In the genomic region with DNA sequence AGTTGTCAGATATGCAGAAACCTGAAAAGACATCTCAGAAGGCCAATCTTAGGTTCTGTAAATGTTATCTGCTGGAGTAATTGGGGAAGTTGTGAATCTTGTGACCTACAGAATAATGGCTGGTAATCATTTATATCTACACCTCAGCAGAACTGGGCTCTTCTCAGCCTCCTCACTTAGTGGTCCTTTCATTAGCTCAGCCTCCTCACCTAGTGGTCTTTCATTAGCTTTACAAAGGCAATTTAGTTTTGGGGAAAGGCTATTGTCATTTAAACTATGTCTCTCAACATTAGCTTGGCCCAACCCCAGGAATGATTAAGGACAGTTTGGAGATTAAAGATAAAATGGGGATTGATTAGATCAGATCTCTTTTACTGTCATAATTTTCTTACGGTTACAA, we compare ENCODE assay signal across 15 cellular contexts.
A peak's percentile ranks its signal among the peaks of the same experiment; 100 is the strongest.
DNase-seq lines count a peak whose midpoint lies in the region; ATAC-seq, FAIRE-seq and TF ChIP-seq lines count a peak whose summit lies in the region.
"Had no signal": no experiment of that assay in that cellular context is flagged by ENCODE, and none has a peak within 500 bp of the region (broad histone marks: within the 10 kb centered on the region; RNA-seq: fewer than 3 reads in every experiment).

No MANE protein-coding gene starts in this region.

- H3K4me3 Mint-ChIP-seq in endodermal cell: no peak overlapping the region
- H3K4me3 Mint-ChIP-seq: CD14-positive monocyte; CD8-positive, alpha-beta memory T cell had no signal

- intact Hi-C loops in upper lobe of right lung (cut with DNase I): no loop called here

- POLR2A ChIA-PET in SK-N-SH (lab: Yijun Ruan, JAX): no interaction called here

- H3K27ac Mint-ChIP-seq in endodermal cell: peak overlapping the region; percentile 46
- H3K27ac Mint-ChIP-seq: CD14-positive monocyte; CD8-positive, alpha-beta memory T cell had no signal

- H3K27ac ChIP-seq in HUES64 (ENCODE audit: low read depth, low read length) (peak overlapping the region; percentile 57; the same call in 1 of the 2 replicates), endodermal cell (ENCODE audit: low read depth, low read length) (no peak overlapping the region), SK-N-SH (ENCODE audit: low read depth in 2 of 2, low read length in 1 of 2) (no peak overlapping the region), upper lobe of right lung (no peak overlapping the region)
- H3K27ac ChIP-seq: A549 had no signal

- H3K79me2 ChIP-seq in SK-N-SH (ENCODE audit: insufficient read depth): no peaks in the 10 kb centered on the region

- H3K4me2 ChIP-seq in SK-N-SH: no peak overlapping the region
- H3K4me2 ChIP-seq: A549 had no signal

- H3F3A ChIP-seq in SK-N-SH (replicated peaks; ENCODE audit: insufficient read depth): no peaks in the 10 kb centered on the region

- TF ChIP-seq CTCF in endodermal cell (conservative IDR thresholded peaks at IDR 0.05) (no peak), SK-N-SH (IDR thresholded peaks at IDR 0.05) (no peak), upper lobe of right lung (IDR thresholded peaks at IDR 0.05) (no peak)

- H3K36me3 Mint-ChIP-seq in endodermal cell (ENCODE audit: low read depth): no peaks in the 10 kb centered on the region
- H3K36me3 Mint-ChIP-seq: CD14-positive monocyte; CD8-positive, alpha-beta memory T cell had no signal

- CTCF ChIA-PET in SK-N-SH (lab: Yijun Ruan, JAX): interaction anchor here (1.1 kb wide), 1 partner anchor 9 kb away, joined by 4 read pairs; no protein-coding TSS in a partner anchor

- no peaks in the 10 kb centered on the region for H4K20me1 ChIP-seq in SK-N-SH (ENCODE audit: insufficient read depth)

- H2AFZ ChIP-seq in SK-N-SH (ENCODE audit: low read depth): no peak overlapping the region

- ATAC-seq in upper lobe of right lung: no peak
- ATAC-seq: A549, K562 had no signal

- H3K4me1 ChIP-seq in HUES64 (ENCODE audit: insufficient read depth, low read length): peaks cover 21% of the 10 kb centered on the region
- H3K4me1 ChIP-seq in endodermal cell (ENCODE audit: control insufficient read depth, insufficient read depth, low read length): no peaks in the 10 kb centered on the region
- no peaks in the 10 kb centered on the region; a peak in 1 of 4 replicates for H3K4me1 ChIP-seq in SK-N-SH (ENCODE audit: control insufficient read depth in 1 of 2, insufficient read depth in 2 of 2, low read depth in 1 of 2, low read length in 1 of 2)
- H3K4me1 ChIP-seq in upper lobe of right lung: no peaks in the 10 kb centered on the region

- no peaks in the 10 kb centered on the region for H3K27me3 Mint-ChIP-seq in endodermal cell (ENCODE audit: insufficient read depth)

- peaks cover 11% of the 10 kb centered on the region for H3K9me3 Mint-ChIP-seq in endodermal cell
- H3K9me3 Mint-ChIP-seq: CD8-positive, alpha-beta memory T cell had no signal

- H3K4me1 Mint-ChIP-seq in endodermal cell: peaks cover 12% of the 10 kb centered on the region
- H3K4me1 Mint-ChIP-seq: CD14-positive monocyte; CD8-positive, alpha-beta memory T cell had no signal

- H3K9ac ChIP-seq in HUES64 (ENCODE audit: low read depth, low read length) (no peak overlapping the region), endodermal cell (ENCODE audit: extremely low read depth, low read length, poor library complexity, severe bottlenecking) (no peak overlapping the region), SK-N-SH (no peak overlapping the region)

- no peaks in the 10 kb centered on the region for H3K9me2 ChIP-seq in SK-N-SH

- H3K36me3 ChIP-seq in HUES64 (ENCODE audit: insufficient read depth, low read length) (no peaks in the 10 kb centered on the region), endodermal cell (ENCODE audit: control insufficient read depth, insufficient read depth, low read length) (no peaks in the 10 kb centered on the region), SK-N-SH (replicated peaks in 1 of 2; ENCODE audit: control insufficient read depth in 1 of 2, insufficient read depth in 2 of 2, low read length in 1 of 2) (no peaks in the 10 kb centered on the region), upper lobe of right lung (no peaks in the 10 kb centered on the region)

- TF ChIP-seq RAD21 in SK-N-SH (IDR thresholded peaks at IDR 0.05; ENCODE audit: low read length): no peak

- FAIRE-seq in HTR-8/SVneo (lab: Jason Lieb, UNC): no peak
- FAIRE-seq: A549, K562 had no signal

- no peak for TF ChIP-seq EP300 in SK-N-SH (IDR thresholded peaks at IDR 0.05; ENCODE audit: borderline replicate concordance in 1 of 2, low read depth in 1 of 2, low read length in 1 of 2)

- WGBS in HUES64: 85% methylated on average over 1 of the region's 1 CpG
- 80 to 86% methylated on average over 1 of the region's 1 CpG for WGBS in endodermal cell (ENCODE audit: insufficient coverage in 1 of 2, insufficient read length in 1 of 2), 2 experiments
- 71% methylated on average over 1 of the region's 1 CpG for WGBS in SK-N-SH (ENCODE audit: low lambda C conversion rate)

- DNase-seq in endodermal cell: no peak
- peak; percentile 0 for DNase-seq in inferior parietal cortex (ENCODE audit: extremely low spot score)
- DNase-seq in superior temporal gyrus (ENCODE audit: extremely low spot score): peak; percentile 7
- no peak for DNase-seq in HTR-8/SVneo (ENCODE audit: insufficient read length, low spot score)
- no peak for DNase-seq in SK-N-SH
- no peak for DNase-seq in middle frontal gyrus (ENCODE audit: extremely low spot score, low spot score)
- DNase-seq in upper lobe of right lung: no peak
- DNase-seq: Caco-2; CD8-positive, alpha-beta memory T cell; DMS53; H7 had no signal

- peaks cover 8% of the 10 kb centered on the region; the same call in 1 of the 2 replicates for H3K9me3 ChIP-seq in HUES64 (ENCODE audit: insufficient read depth, low read depth, low read length)
- peaks cover 15% of the 10 kb centered on the region for H3K9me3 ChIP-seq in endodermal cell (ENCODE audit: control insufficient read depth, low read length)
- H3K9me3 ChIP-seq in SK-N-SH: no peaks in the 10 kb centered on the region
- H3K9me3 ChIP-seq in upper lobe of right lung: no peaks in the 10 kb centered on the region
- H3K9me3 ChIP-seq: Caco-2 had no signal

- H3K4me3 ChIP-seq in HUES64 (ENCODE audit: low read length): no peak overlapping the region
- H3K4me3 ChIP-seq in endodermal cell (ENCODE audit: low read length): no peak overlapping the region
- H3K4me3 ChIP-seq in SK-N-SH (ENCODE audit: low read depth in 2 of 2, low read length in 1 of 2): no peak overlapping the region
- no peak overlapping the region for H3K4me3 ChIP-seq in upper lobe of right lung
- H3K4me3 ChIP-seq: A549, K562 had no signal

- no peaks in the 10 kb centered on the region for H3K27me3 ChIP-seq in HUES64 (ENCODE audit: insufficient read depth, low read length)
- H3K27me3 ChIP-seq in endodermal cell (ENCODE audit: control insufficient read depth, insufficient read depth, low read length, poor library complexity, severe bottlenecking): no peaks in the 10 kb centered on the region
- no peaks in the 10 kb centered on the region for H3K27me3 ChIP-seq in SK-N-SH (ENCODE audit: insufficient read depth)
- H3K27me3 ChIP-seq in upper lobe of right lung: no peaks in the 10 kb centered on the region

TF ChIP-seq in SK-N-SH, 30 proteins besides CTCF, POLR2A, EP300 and RAD21:
- TF ChIP-seq TEAD4 (IDR thresholded peaks at IDR 0.05; ENCODE audit: borderline replicate concordance, insufficient read depth): no peak
- TF ChIP-seq, protein P1, sequence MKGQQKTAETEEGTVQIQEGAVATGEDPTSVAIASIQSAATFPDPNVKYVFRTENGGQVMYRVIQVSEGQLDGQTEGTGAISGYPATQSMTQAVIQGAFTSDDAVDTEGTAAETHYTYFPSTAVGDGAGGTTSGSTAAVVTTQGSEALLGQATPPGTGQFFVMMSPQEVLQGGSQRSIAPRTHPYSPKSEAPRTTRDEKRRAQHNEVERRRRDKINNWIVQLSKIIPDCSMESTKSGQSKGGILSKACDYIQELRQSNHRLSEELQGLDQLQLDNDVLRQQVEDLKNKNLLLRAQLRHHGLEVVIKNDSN (IDR thresholded peaks at IDR 0.05; ENCODE audit: borderline replicate concordance, low read depth): no peak
- TF ChIP-seq GATA2 (CRISPR knock-in tag; IDR thresholded peaks at IDR 0.05): no peak
- no peak for TF ChIP-seq MEF2A (IDR thresholded peaks at IDR 0.05; ENCODE audit: borderline replicate concordance, low read depth)
- TF ChIP-seq NRF1 (IDR thresholded peaks at IDR 0.05; ENCODE audit: low read depth, low read length): no peak
- TF ChIP-seq ELF1 (IDR thresholded peaks at IDR 0.05): no peak
- TF ChIP-seq CHD2 (IDR thresholded peaks at IDR 0.05; ENCODE audit: low read length, partially characterized antibody): no peak
- TF ChIP-seq POLR2AphosphoS5 (IDR thresholded peaks at IDR 0.05; ENCODE audit: low read depth, low read length): no peak
- no peak for TF ChIP-seq FOXM1 (IDR thresholded peaks at IDR 0.05; ENCODE audit: low read depth)
- TF ChIP-seq, protein P2, sequence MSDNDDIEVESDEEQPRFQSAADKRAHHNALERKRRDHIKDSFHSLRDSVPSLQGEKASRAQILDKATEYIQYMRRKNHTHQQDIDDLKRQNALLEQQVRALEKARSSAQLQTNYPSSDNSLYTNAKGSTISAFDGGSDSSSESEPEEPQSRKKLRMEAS (IDR thresholded peaks at IDR 0.05; ENCODE audit: low read depth): no peak
- no peak for TF ChIP-seq EZH2phosphoT487 (IDR thresholded peaks at IDR 0.05; ENCODE audit: borderline replicate concordance, low read depth)
- no peak for TF ChIP-seq JUND (IDR thresholded peaks at IDR 0.05)
- TF ChIP-seq TAF1 (IDR thresholded peaks at IDR 0.05; ENCODE audit: borderline replicate concordance, low read depth, low read length): no peak
- TF ChIP-seq TCF12 (IDR thresholded peaks at IDR 0.05): no peak

Comparison
In these comparisons a context has a peak if more than half of its experiments do, and no peak if none do; other contexts are left out.
1. DNase-seq: peak in inferior parietal cortex (single experiment) and superior temporal gyrus (single experiment); none in endodermal cell (single experiment), HTR-8/SVneo (single experiment), SK-N-SH (single experiment), middle frontal gyrus (single experiment) and upper lobe of right lung (single experiment).